In genomic region chr11:78078218-78079167, GRCh38 we compare ENCODE assay signal across 8 cellular contexts. TPM values are rescaled to one million over a fixed set of nuclear protein-coding genes. Genes with fewer than 3 reads are reported as not detected.
A peak's percentile ranks its signal among the peaks of the same experiment; 100 is the strongest.
DNase-seq lines count a peak whose midpoint lies in the region; ATAC-seq, FAIRE-seq and TF ChIP-seq lines count a peak whose summit lies in the region.

No MANE protein-coding gene starts in this region.

- DNase-seq in HCT116 (ENCODE audit: low read depth, low spot score) (no peak), T-helper 17 cell (no peak), foreskin fibroblast (no peak), GF-D8 (lab: John Stamatoyannopoulos, UW) (no peak), activated gamma-delta T cell treated with Interleukin-2 at 50 U/mL for 16 hours (no peak), GM12891 (ENCODE audit: insufficient read length, low spot score) (no peak), posterior vena cava (ENCODE audit: low spot score) (no peak)

- H3K27ac ChIP-seq in HCT116 (ENCODE audit: low read depth, low read length) (0 out of 2 replicates have a peak overlapping the region, but pooled peaks have one; percentile 73), skeletal muscle tissue (ENCODE audit: low read depth, low read length) (peak overlapping the region; percentile 88)

- BruUV-seq in HCT116 (replicated peaks; lab: Mats Ljungman, UMichigan): no TSS peak

- peaks cover 61% of the 10 kb centered on the region for H3K79me2 ChIP-seq in HCT116 (ENCODE audit: insufficient read depth, low read length)

- H3K27ac Mint-ChIP-seq in T-helper 17 cell: peak overlapping the region; percentile 96

- H2AFZ ChIP-seq in HCT116 (ENCODE audit: low read depth, low read length, poor library complexity, severe bottlenecking): no peak overlapping the region

- POLR2A ChIA-PET in HCT116 (lab: Charles Lee): no interaction called here

- H3K36me3 ChIP-seq in HCT116 (ENCODE audit: control insufficient read depth in 1 of 2, insufficient read depth in 2 of 2, low read length in 2 of 2) (no peaks in the 10 kb centered on the region), skeletal muscle tissue (ENCODE audit: control insufficient read depth in 3 of 3, insufficient read depth in 3 of 3, low read length in 3 of 3) (peaks cover 0 to 3% (median 2%) of the 10 kb centered on the region in 3 donors)

- RAD21 ChIA-PET in HCT116 (lab: Charles Lee; ENCODE audit: low non-redundant PET in 1 of 2, low total read pairs in 2 of 2, uncharacterized antibody in 2 of 2, unreplicated experiment in 2 of 2): no interaction called here

- H4K20me1 ChIP-seq in HCT116 (ENCODE audit: insufficient read depth): no peaks in the 10 kb centered on the region

- H3K4me1 ChIP-seq in HCT116 (ENCODE audit: control insufficient read depth in 1 of 2, insufficient read depth in 2 of 2, low read length in 2 of 2) (peaks cover 0 to 17% of the 10 kb centered on the region in 2 experiments; a peak in 3 of 4 replicates), skeletal muscle tissue (ENCODE audit: control insufficient read depth in 3 of 3, insufficient read depth in 3 of 3, low read length in 3 of 3) (peaks cover 30 to 50% (median 32%) of the 10 kb centered on the region in 3 donors)

- peaks cover 3% of the 10 kb centered on the region for H3K36me3 Mint-ChIP-seq in T-helper 17 cell (ENCODE audit: low read depth)

- ATAC-seq in HCT116 (no peak), T-helper 17 cell (no peak)

- FAIRE-seq in GM12891 (lab: Jason Lieb, UNC): no peak

- no peaks in the 10 kb centered on the region for H3K9me3 ChIP-seq in HCT116 (ENCODE audit: control insufficient read depth in 1 of 2, insufficient read depth in 1 of 2, low read depth in 1 of 2, low read length in 2 of 2)
- H3K9me3 ChIP-seq in T-helper 17 cell (ENCODE audit: control insufficient read depth, low read length, poor library complexity, severe bottlenecking): no peaks in the 10 kb centered on the region
- H3K9me3 ChIP-seq in skeletal muscle tissue (ENCODE audit: control insufficient read depth in 3 of 3, low read length in 3 of 3): no peaks in the 10 kb centered on the region

- TF ChIP-seq CTCF in HCT116 (IDR thresholded peaks at IDR 0.05 in 2 of 3, conservative IDR thresholded peaks at IDR 0.05 in 1 of 3; ENCODE audit: borderline replicate concordance in 1 of 3, insufficient read depth in 1 of 3, low read depth in 2 of 3, low read length in 2 of 3) (no peak), foreskin fibroblast (IDR thresholded peaks at IDR 0.05; ENCODE audit: low read depth, low read length) (no peak)

- H3K4me3 Mint-ChIP-seq in T-helper 17 cell: peak overlapping the region; percentile 92

- peak overlapping the region; percentile 91 for H3K4me2 ChIP-seq in HCT116 (ENCODE audit: low read length)

- CTCF ChIA-PET in HCT116 (lab: Charles Lee): interaction anchor here (0.8 kb wide), 1 partner anchor 33 kb away, joined by 3 read pairs; no protein-coding TSS in a partner anchor

- H3K9ac ChIP-seq in HCT116 (ENCODE audit: low read length): peak overlapping the region; percentile 93
- H3K9ac ChIP-seq in skeletal muscle tissue (ENCODE audit: low read depth in 1 of 3, low read length in 3 of 3): peak overlapping the region; percentile 92 to 98 (median 97)

- TF ChIP-seq RAD21 in HCT116 (IDR thresholded peaks at IDR 0.05; ENCODE audit: low read depth): no peak

- H3K27me3 ChIP-seq in HCT116 (ENCODE audit: insufficient read depth, low read length) (no peaks in the 10 kb centered on the region), skeletal muscle tissue (ENCODE audit: control insufficient read depth in 3 of 3, insufficient read depth in 3 of 3, low read length in 3 of 3) (no peaks in the 10 kb centered on the region)

- peaks cover 42% of the 10 kb centered on the region for H3K4me1 Mint-ChIP-seq in T-helper 17 cell

- no peaks in the 10 kb centered on the region for H3K9me2 ChIP-seq in HCT116 (ENCODE audit: insufficient read depth)

- no peaks in the 10 kb centered on the region for H3K27me3 Mint-ChIP-seq in T-helper 17 cell

- H3K4me3 ChIP-seq in HCT116 (replicated peaks in 1 of 2; ENCODE audit: low read depth in 1 of 2, low read length in 2 of 2) (peak overlapping the region; percentile 52 to 86), foreskin fibroblast (ENCODE audit: low read depth in 1 of 2, low read length in 2 of 2) (peak overlapping the region; percentile 84 to 90), skeletal muscle tissue (ENCODE audit: low read length in 3 of 3) (peak overlapping the region; percentile 93 to 96 (median 94))

- intact Hi-C loops in HCT116 (cut with micrococcal nuclease) (no loop called here), posterior vena cava (cut with DNase I) (no loop called here)

- TF ChIP-seq POLR2A in HCT116 (IDR thresholded peaks at IDR 0.05; ENCODE audit: borderline replicate concordance, extremely low read depth, insufficient read depth, insufficient read length) (no peak), GM12891 (IDR thresholded peaks at IDR 0.05; ENCODE audit: low read depth, low read length) (no peak)

TF ChIP-seq in HCT116, 20 proteins besides CTCF, POLR2A, EP300 and RAD21:
- no peak for TF ChIP-seq ZNF274 (IDR thresholded peaks at IDR 0.05; ENCODE audit: low read depth, low read length)
- TF ChIP-seq ELF1 (IDR thresholded peaks at IDR 0.05; ENCODE audit: borderline replicate concordance, low read depth): no peak
- TF ChIP-seq CBX3 (IDR thresholded peaks at IDR 0.05; ENCODE audit: low read depth): no peak
- no peak for TF ChIP-seq YY1 (IDR thresholded peaks at IDR 0.05; ENCODE audit: extremely low read depth, insufficient replicate concordance, low read depth, low read length)

TF ChIP-seq in GM12891, 5 proteins besides CTCF, POLR2A, EP300 and RAD21:
- TF ChIP-seq POU2F2 (IDR thresholded peaks at IDR 0.05; ENCODE audit: low read depth, low read length) (no peak), PAX5 (IDR thresholded peaks at IDR 0.05; ENCODE audit: insufficient read depth, low read length, severe bottlenecking) (no peak), SPI1 (IDR thresholded peaks at IDR 0.05; ENCODE audit: low read depth, low read length) (no peak), POLR2AphosphoS5 (IDR thresholded peaks at IDR 0.05; ENCODE audit: low read depth, low read length) (no peak), TAF1 (IDR thresholded peaks at IDR 0.05; ENCODE audit: low read depth, low read length) (no peak)

RNA-seq across cellular contexts. Expression of gene NDUFC2, which starts 1.2 kb away (rescaled TPM):
- total RNA-seq in HCT116 (2021; ENCODE audit: unreplicated experiment) (225 TPM), T-helper 17 cell (10 to 100 TPM; 36.9 to 47.1 TPM), skeletal muscle tissue (69.9 TPM), posterior vena cava (100 to 1,000 TPM; 133 to 148 TPM)
- polyA plus RNA-seq in HCT116 (2012): 147 and 157 TPM in 2 replicates
- 202 TPM for polyA plus RNA-seq in GM12891 (2012; ENCODE audit: low read depth, missing spikeins)

RNA-seq across cellular contexts. Expression of gene THRSP, which starts 14.8 kb away (rescaled TPM):
- total RNA-seq in HCT116 (2021; ENCODE audit: unreplicated experiment) (not detected), T-helper 17 cell (not detected), skeletal muscle tissue (26.1 TPM), posterior vena cava (not detected)
- polyA plus RNA-seq in HCT116 (2012): not detected in 2 replicates
- not detected for polyA plus RNA-seq in GM12891 (2012; ENCODE audit: low read depth, missing spikeins)

RNA-seq across cellular contexts. Expression of gene KCTD14, which starts 55.4 kb away (rescaled TPM):
- total RNA-seq in HCT116 (2021; ENCODE audit: unreplicated experiment): 15.2 TPM
- polyA plus RNA-seq in HCT116 (2012): 10.5 and 14.4 TPM in 2 replicates
- under 1 TPM; 0.17 to 0.52 TPM for total RNA-seq in T-helper 17 cell
- 0.52 TPM for total RNA-seq in skeletal muscle tissue
- polyA plus RNA-seq in GM12891 (2012; ENCODE audit: low read depth, missing spikeins): not detected
- total RNA-seq in posterior vena cava: under 1 TPM; 0.38 to 0.51 TPM

Comparison
In these comparisons a context has a peak if more than half of its experiments do, and no peak if none do; other contexts are left out.
1. RNA of gene THRSP, which starts 14.8 kb away (total RNA-seq): 26.1 TPM in skeletal muscle tissue (single experiment); not detected in posterior vena cava, not detected in HCT116 (single experiment) and not detected in T-helper 17 cell; every median in the first group is over 10 times any median in the second.
2. RNA of gene KCTD14, which starts 55.4 kb away (total RNA-seq): 15.2 TPM in HCT116 (single experiment); 0.52 TPM in skeletal muscle tissue (single experiment), 0.17 to 0.52 TPM in T-helper 17 cell and 0.38 to 0.51 TPM in posterior vena cava; every median in the first group is over 10 times any median in the second.
3. Peak in every context shown above with its lines, with median percentiles within 50 percentile points of each other: H3K4me3 ChIP-seq.